1 cellular context compared by ENCODE assay signal in genomic region chr1:173043253-173043652, GRCh38.
TF ChIP-seq lines count a peak whose summit lies in the region.

No MANE protein-coding gene starts in this region.

TF ChIP-seq in GM23338, 12 proteins besides CTCF, POLR2A, EP300 and RAD21 (continued from another document):
- TF ChIP-seq, protein P1, sequence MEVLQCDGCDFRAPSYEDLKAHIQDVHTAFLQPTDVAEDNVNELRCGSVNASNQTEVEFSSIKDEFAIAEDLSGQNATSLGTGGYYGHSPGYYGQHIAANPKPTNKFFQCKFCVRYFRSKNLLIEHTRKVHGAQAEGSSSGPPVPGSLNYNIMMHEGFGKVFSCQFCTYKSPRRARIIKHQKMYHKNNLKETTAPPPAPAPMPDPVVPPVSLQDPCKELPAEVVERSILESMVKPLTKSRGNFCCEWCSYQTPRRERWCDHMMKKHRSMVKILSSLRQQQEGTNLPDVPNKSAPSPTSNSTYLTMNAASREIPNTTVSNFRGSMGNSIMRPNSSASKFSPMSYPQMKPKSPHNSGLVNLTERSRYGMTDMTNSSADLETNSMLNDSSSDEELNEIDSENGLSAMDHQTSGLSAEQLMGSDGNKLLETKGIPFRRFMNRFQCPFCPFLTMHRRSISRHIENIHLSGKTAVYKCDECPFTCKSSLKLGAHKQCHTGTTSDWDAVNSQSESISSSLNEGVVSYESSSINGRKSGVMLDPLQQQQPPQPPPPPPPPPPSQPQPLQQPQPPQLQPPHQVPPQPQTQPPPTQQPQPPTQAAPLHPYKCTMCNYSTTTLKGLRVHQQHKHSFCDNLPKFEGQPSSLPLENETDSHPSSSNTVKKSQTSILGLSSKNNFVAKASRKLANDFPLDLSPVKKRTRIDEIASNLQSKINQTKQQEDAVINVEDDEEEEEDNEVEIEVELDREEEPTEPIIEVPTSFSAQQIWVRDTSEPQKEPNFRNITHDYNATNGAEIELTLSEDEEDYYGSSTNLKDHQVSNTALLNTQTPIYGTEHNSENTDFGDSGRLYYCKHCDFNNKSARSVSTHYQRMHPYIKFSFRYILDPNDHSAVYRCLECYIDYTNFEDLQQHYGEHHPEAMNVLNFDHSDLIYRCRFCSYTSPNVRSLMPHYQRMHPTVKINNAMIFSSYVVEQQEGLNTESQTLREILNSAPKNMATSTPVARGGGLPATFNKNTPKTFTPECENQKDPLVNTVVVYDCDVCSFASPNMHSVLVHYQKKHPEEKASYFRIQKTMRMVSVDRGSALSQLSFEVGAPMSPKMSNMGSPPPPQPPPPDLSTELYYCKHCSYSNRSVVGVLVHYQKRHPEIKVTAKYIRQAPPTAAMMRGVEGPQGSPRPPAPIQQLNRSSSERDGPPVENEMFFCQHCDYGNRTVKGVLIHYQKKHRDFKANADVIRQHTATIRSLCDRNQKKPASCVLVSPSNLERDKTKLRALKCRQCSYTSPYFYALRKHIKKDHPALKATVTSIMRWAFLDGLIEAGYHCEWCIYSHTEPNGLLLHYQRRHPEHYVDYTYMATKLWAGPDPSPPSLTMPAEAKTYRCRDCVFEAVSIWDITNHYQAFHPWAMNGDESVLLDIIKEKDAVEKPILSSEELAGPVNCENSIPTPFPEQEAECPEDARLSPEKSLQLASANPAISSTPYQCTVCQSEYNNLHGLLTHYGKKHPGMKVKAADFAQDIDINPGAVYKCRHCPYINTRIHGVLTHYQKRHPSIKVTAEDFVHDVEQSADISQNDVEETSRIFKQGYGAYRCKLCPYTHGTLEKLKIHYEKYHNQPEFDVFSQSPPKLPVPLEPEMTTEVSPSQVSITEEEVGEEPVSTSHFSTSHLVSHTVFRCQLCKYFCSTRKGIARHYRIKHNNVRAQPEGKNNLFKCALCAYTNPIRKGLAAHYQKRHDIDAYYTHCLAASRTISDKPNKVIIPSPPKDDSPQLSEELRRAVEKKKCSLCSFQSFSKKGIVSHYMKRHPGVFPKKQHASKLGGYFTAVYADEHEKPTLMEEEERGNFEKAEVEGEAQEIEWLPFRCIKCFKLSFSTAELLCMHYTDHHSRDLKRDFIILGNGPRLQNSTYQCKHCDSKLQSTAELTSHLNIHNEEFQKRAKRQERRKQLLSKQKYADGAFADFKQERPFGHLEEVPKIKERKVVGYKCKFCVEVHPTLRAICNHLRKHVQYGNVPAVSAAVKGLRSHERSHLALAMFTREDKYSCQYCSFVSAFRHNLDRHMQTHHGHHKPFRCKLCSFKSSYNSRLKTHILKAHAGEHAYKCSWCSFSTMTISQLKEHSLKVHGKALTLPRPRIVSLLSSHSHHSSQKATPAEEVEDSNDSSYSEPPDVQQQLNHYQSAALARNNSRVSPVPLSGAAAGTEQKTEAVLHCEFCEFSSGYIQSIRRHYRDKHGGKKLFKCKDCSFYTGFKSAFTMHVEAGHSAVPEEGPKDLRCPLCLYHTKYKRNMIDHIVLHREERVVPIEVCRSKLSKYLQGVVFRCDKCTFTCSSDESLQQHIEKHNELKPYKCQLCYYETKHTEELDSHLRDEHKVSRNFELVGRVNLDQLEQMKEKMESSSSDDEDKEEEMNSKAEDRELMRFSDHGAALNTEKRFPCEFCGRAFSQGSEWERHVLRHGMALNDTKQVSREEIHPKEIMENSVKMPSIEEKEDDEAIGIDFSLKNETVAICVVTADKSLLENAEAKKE (CRISPR knock-in tag; IDR thresholded peaks at IDR 0.05) = no peak
